14 cellular contexts compared by ENCODE assay signal in the genomic region with DNA sequence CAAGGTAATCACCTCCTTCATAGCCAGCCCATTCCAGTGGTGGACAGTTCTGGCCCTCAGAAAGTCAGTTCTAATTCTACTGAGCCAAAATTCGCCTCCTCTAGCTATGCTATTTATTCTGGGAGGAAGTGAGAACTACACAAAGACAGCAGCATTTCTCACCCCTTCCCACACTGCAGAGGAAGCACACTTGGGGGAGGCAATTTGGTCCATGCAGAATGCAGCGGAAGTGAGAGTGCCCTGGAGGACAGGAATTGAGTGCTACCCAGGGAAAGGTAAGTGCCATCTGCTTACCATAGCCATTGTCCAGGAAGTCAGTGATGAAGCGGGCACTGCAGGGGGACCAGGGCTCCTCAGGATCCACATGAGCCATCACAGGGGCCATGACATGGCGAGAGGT. TPM values are rescaled to one million over a fixed set of nuclear protein-coding genes. Genes with fewer than 3 reads are reported as not detected.
DNase-seq lines count a peak whose midpoint lies in the region; ATAC-seq and TF ChIP-seq lines count a peak whose summit lies in the region.
"Had no signal": no experiment of that assay in that cellular context is flagged by ENCODE, and none has a peak within 500 bp of the region (broad histone marks: within the 10 kb centered on the region; RNA-seq: fewer than 3 reads in every experiment).

No MANE protein-coding gene starts in this region.

- H3K9me3 Mint-ChIP-seq in activated T-helper 1 cell treated with anti-CD3 and anti-CD28 coated beads, Interleukin-12 subunit alpha, Interleukin-12 subunit beta, Interleukin-2, Interleukin-4 antibody, amounts not matched to agents 30 ng/mL and 10 ng/mL and 1 ng/mL, durations not matched to agents 14 hours and 24 hours and 36 hours: no peaks in the 10 kb centered on the region
- H3K9me3 Mint-ChIP-seq in Caco-2 (ENCODE audit: unreplicated experiment): no peaks in the 10 kb centered on the region

- H3K36me3 ChIP-seq in GM23248 (ENCODE audit: low read depth) (peaks cover 11% of the 10 kb centered on the region; the same call in 1 of the 2 replicates), Caco-2 (ENCODE audit: control insufficient read depth, insufficient read depth, low read length) (no peaks in the 10 kb centered on the region)
- H3K36me3 ChIP-seq: suprapubic skin had no signal

- ATAC-seq in GM18511 (IDR thresholded peaks at IDR 0.05; ENCODE audit: unreplicated experiment): peak; percentile 68

- peaks cover 37% of the 10 kb centered on the region for H3K79me2 ChIP-seq in GM23248 (ENCODE audit: insufficient read depth)

- no peaks in the 10 kb centered on the region for H4K20me1 ChIP-seq in GM23248 (ENCODE audit: insufficient read depth)

- intact Hi-C loops in activated T-helper 1 cell treated with anti-CD3 and anti-CD28 coated beads, Interleukin-12 subunit alpha, Interleukin-12 subunit beta, Interleukin-2, Interleukin-4 antibody, amounts not matched to agents 30 ng/mL and 10 ng/mL and 1 ng/mL, durations not matched to agents 14 hours and 24 hours and 36 hours (cut with micrococcal nuclease): no loop called here
- intact Hi-C loops in Caco-2 (cut with micrococcal nuclease; ENCODE audit: unreplicated experiment): no loop called here

- peak overlapping the region; percentile 24; the same call in 1 of the 2 replicates for H3K9ac ChIP-seq in GM23248

- H2AFZ ChIP-seq in GM23248: no peak overlapping the region
- H2AFZ ChIP-seq: PC-9 had no signal

- no peak overlapping the region for H3K27ac ChIP-seq in GM23248
- H3K27ac ChIP-seq: PC-9, suprapubic skin had no signal

- H3K9me3 ChIP-seq in GM23248 (ENCODE audit: low read depth) (no peaks in the 10 kb centered on the region), Caco-2 (no peaks in the 10 kb centered on the region)
- H3K9me3 ChIP-seq: suprapubic skin had no signal

- H3K4me3 Mint-ChIP-seq in activated T-helper 1 cell treated with anti-CD3 and anti-CD28 coated beads, Interleukin-12 subunit alpha, Interleukin-12 subunit beta, Interleukin-2, Interleukin-4 antibody, amounts not matched to agents 30 ng/mL and 10 ng/mL and 1 ng/mL, durations not matched to agents 14 hours and 24 hours and 36 hours: no peak overlapping the region
- H3K4me3 Mint-ChIP-seq in Caco-2 (ENCODE audit: unreplicated experiment): no peak overlapping the region

- no peaks in the 10 kb centered on the region for H3K27me3 Mint-ChIP-seq in activated T-helper 1 cell treated with anti-CD3 and anti-CD28 coated beads, Interleukin-12 subunit alpha, Interleukin-12 subunit beta, Interleukin-2, Interleukin-4 antibody, amounts not matched to agents 30 ng/mL and 10 ng/mL and 1 ng/mL, durations not matched to agents 14 hours and 24 hours and 36 hours (ENCODE audit: insufficient read depth)
- no peaks in the 10 kb centered on the region for H3K27me3 Mint-ChIP-seq in Caco-2 (ENCODE audit: insufficient read depth, unreplicated experiment)

- no peaks in the 10 kb centered on the region for H3K36me3 Mint-ChIP-seq in activated T-helper 1 cell treated with anti-CD3 and anti-CD28 coated beads, Interleukin-12 subunit alpha, Interleukin-12 subunit beta, Interleukin-2, Interleukin-4 antibody, amounts not matched to agents 30 ng/mL and 10 ng/mL and 1 ng/mL, durations not matched to agents 14 hours and 24 hours and 36 hours (ENCODE audit: low read depth)
- no peaks in the 10 kb centered on the region for H3K36me3 Mint-ChIP-seq in Caco-2 (ENCODE audit: insufficient read depth, unreplicated experiment)

- peak overlapping the region; percentile 11 for H3K27ac Mint-ChIP-seq in activated T-helper 1 cell treated with anti-CD3 and anti-CD28 coated beads, Interleukin-12 subunit alpha, Interleukin-12 subunit beta, Interleukin-2, Interleukin-4 antibody, amounts not matched to agents 30 ng/mL and 10 ng/mL and 1 ng/mL, durations not matched to agents 14 hours and 24 hours and 36 hours
- no peak overlapping the region for H3K27ac Mint-ChIP-seq in Caco-2 (ENCODE audit: unreplicated experiment)

- DNase-seq in GM23248: no peak
- no peak for DNase-seq in activated T-helper 1 cell treated with anti-CD3 and anti-CD28 coated beads, Interleukin-12 subunit alpha, Interleukin-12 subunit beta, Interleukin-2, Interleukin-4 antibody, amounts not matched to agents 30 ng/mL and 10 ng/mL and 1 ng/mL, durations not matched to agents 14 hours and 24 hours and 36 hours (ENCODE audit: low spot score)
- DNase-seq in pons (ENCODE audit: low spot score): peak; percentile 78
- DNase-seq in iPS-NIHi7 (ENCODE audit: extremely low spot score): no peak
- no peak for DNase-seq in Caco-2
- no peak for DNase-seq in middle frontal gyrus (ENCODE audit: extremely low spot score, low spot score)
- DNase-seq: activated CD4-positive, alpha-beta T cell treated with anti-CD3 and anti-CD28 coated beads for 1 hour; EL; NCI-H1105; PC-9 had no signal

- H3K4me3 ChIP-seq in GM23248 (no peak overlapping the region; the same call in 1 of the 2 replicates), Caco-2 (ENCODE audit: low read depth, low read length) (no peak overlapping the region)
- H3K4me3 ChIP-seq: PC-9, suprapubic skin had no signal

- CTCF ChIA-PET in Caco-2 (lab: Charles Lee): interaction anchor here (0.6 to 1.4 kb wide), 2 partner anchors 96 to 179 kb away, joined by 4 read pairs; no protein-coding TSS in a partner anchor

- POLR2A ChIA-PET in Caco-2 (lab: Charles Lee): no interaction called here

- H3K27me3 ChIP-seq in GM23248 (replicated peaks; ENCODE audit: insufficient read depth) (no peaks in the 10 kb centered on the region), Caco-2 (replicated peaks; ENCODE audit: control insufficient read depth, insufficient read depth, low read length) (no peaks in the 10 kb centered on the region)
- H3K27me3 ChIP-seq: suprapubic skin had no signal

- TF ChIP-seq CTCF in Caco-2 (IDR thresholded peaks at IDR 0.05; ENCODE audit: insufficient read depth in 1 of 2, low read depth in 1 of 2, low read length in 1 of 2, severe bottlenecking in 1 of 2, unreplicated experiment in 1 of 2): no peak

- no TSS peak for BruUV-seq in Caco-2 (replicated peaks; lab: Mats Ljungman, UMichigan)

- 93 to 95% methylated on average over 4 of the region's 4 CpGs for WGBS in GM23248 (ENCODE audit: low coverage in 1 of 2, low lambda C conversion rate in 2 of 2, missing lambda C conversion rate in 2 of 2), 2 experiments

- in situ Hi-C loops in GM23248 (cut with MboI): no loop called here

- no peak overlapping the region for H3K4me2 ChIP-seq in GM23248 (ENCODE audit: unreplicated experiment)
- H3K4me2 ChIP-seq: PC-9 had no signal

- H3F3A ChIP-seq in GM23248 (ENCODE audit: insufficient read depth): peaks cover 33% of the 10 kb centered on the region

- H3K9me2 ChIP-seq in GM23248 (ENCODE audit: insufficient read depth): no peaks in the 10 kb centered on the region

- H3K4me1 ChIP-seq in GM23248 (ENCODE audit: insufficient read depth) (peaks cover 28% of the 10 kb centered on the region), Caco-2 (no peaks in the 10 kb centered on the region)

- peaks cover 51% of the 10 kb centered on the region for H3K4me1 Mint-ChIP-seq in activated T-helper 1 cell treated with anti-CD3 and anti-CD28 coated beads, Interleukin-12 subunit alpha, Interleukin-12 subunit beta, Interleukin-2, Interleukin-4 antibody, amounts not matched to agents 30 ng/mL and 10 ng/mL and 1 ng/mL, durations not matched to agents 14 hours and 24 hours and 36 hours (ENCODE audit: low read depth)
- H3K4me1 Mint-ChIP-seq in Caco-2 (ENCODE audit: low read depth, unreplicated experiment): peaks cover 18% of the 10 kb centered on the region

RNA-seq across cellular contexts. Expression of a gene that starts 3.7 kb away (rescaled TPM):
- 5.9 and 9.8 TPM in 2 replicates for total RNA-seq in GM23248 (2014; rRNA removed; shearing (Covaris generic))
- polyA plus RNA-seq in GM23248 (2016; fragmentation: Nextera tagmentation; extraction: Ambion mirVana): 5.3 and 7.2 TPM in 2 replicates
- 0.23 and 0.24 TPM in 2 replicates for total RNA-seq in activated T-helper 1 cell treated with anti-CD3 and anti-CD28 coated beads, Interleukin-12 subunit alpha, Interleukin-12 subunit beta, Interleukin-2, Interleukin-4 antibody, amounts not matched to agents 30 ng/mL and 10 ng/mL and 1 ng/mL, durations not matched to agents 14 hours and 24 hours and 36 hours
- 0.23 and 0.32 TPM in 2 replicates for total RNA-seq in Caco-2 (2022)
- total RNA-seq: PC-9 had no signal

RNA-seq across cellular contexts. Expression of a gene that starts 7.0 kb away (rescaled TPM):
- total RNA-seq in GM23248 (2014; rRNA removed; shearing (Covaris generic)): 104 and 125 TPM in 2 replicates
- 135 and 141 TPM in 2 replicates for polyA plus RNA-seq in GM23248 (2016; fragmentation: Nextera tagmentation; extraction: Ambion mirVana)
- total RNA-seq in activated T-helper 1 cell treated with anti-CD3 and anti-CD28 coated beads, Interleukin-12 subunit alpha, Interleukin-12 subunit beta, Interleukin-2, Interleukin-4 antibody, amounts not matched to agents 30 ng/mL and 10 ng/mL and 1 ng/mL, durations not matched to agents 14 hours and 24 hours and 36 hours: 72.9 and 84.1 TPM in 2 replicates
- 110 and 115 TPM in 2 replicates for total RNA-seq in Caco-2 (2022)

RNA-seq across cellular contexts. Expression of a gene that starts 17.9 kb away (rescaled TPM):
- total RNA-seq in GM23248 (2014; rRNA removed; shearing (Covaris generic)): 33.3 and 34.5 TPM in 2 replicates
- 30.6 and 31.3 TPM in 2 replicates for polyA plus RNA-seq in GM23248 (2016; fragmentation: Nextera tagmentation; extraction: Ambion mirVana)
- total RNA-seq in activated T-helper 1 cell treated with anti-CD3 and anti-CD28 coated beads, Interleukin-12 subunit alpha, Interleukin-12 subunit beta, Interleukin-2, Interleukin-4 antibody, amounts not matched to agents 30 ng/mL and 10 ng/mL and 1 ng/mL, durations not matched to agents 14 hours and 24 hours and 36 hours: 66.4 and 68.2 TPM in 2 replicates
- total RNA-seq in Caco-2 (2022): 39.6 and 48.1 TPM in 2 replicates

RNA-seq across cellular contexts. Expression of a gene that starts 19.9 kb away (rescaled TPM):
- not detected in 2 replicates for total RNA-seq in GM23248 (2014; rRNA removed; shearing (Covaris generic))
- polyA plus RNA-seq in GM23248 (2016; fragmentation: Nextera tagmentation; extraction: Ambion mirVana): 0.49 TPM in 1 of 2 replicates, not detected in the other
- total RNA-seq in activated T-helper 1 cell treated with anti-CD3 and anti-CD28 coated beads, Interleukin-12 subunit alpha, Interleukin-12 subunit beta, Interleukin-2, Interleukin-4 antibody, amounts not matched to agents 30 ng/mL and 10 ng/mL and 1 ng/mL, durations not matched to agents 14 hours and 24 hours and 36 hours: 0.93 and 1.5 TPM in 2 replicates
- total RNA-seq in Caco-2 (2022): 1.5 and 2.6 TPM in 2 replicates
- total RNA-seq: PC-9 had no signal

RNA-seq across cellular contexts. Expression of a gene that starts 28.3 kb away (rescaled TPM):
- not detected in 2 replicates for total RNA-seq in GM23248 (2014; rRNA removed; shearing (Covaris generic))
- polyA plus RNA-seq in GM23248 (2016; fragmentation: Nextera tagmentation; extraction: Ambion mirVana): not detected in 2 replicates
- total RNA-seq in activated T-helper 1 cell treated with anti-CD3 and anti-CD28 coated beads, Interleukin-12 subunit alpha, Interleukin-12 subunit beta, Interleukin-2, Interleukin-4 antibody, amounts not matched to agents 30 ng/mL and 10 ng/mL and 1 ng/mL, durations not matched to agents 14 hours and 24 hours and 36 hours: not detected in 2 replicates
- total RNA-seq in Caco-2 (2022): 711 and 784 TPM in 2 replicates
- total RNA-seq: astrocyte, frontal cortex, PC-9 had no signal
